Comparison of ENCODE assay signal across 26 cellular contexts in the genomic region with DNA sequence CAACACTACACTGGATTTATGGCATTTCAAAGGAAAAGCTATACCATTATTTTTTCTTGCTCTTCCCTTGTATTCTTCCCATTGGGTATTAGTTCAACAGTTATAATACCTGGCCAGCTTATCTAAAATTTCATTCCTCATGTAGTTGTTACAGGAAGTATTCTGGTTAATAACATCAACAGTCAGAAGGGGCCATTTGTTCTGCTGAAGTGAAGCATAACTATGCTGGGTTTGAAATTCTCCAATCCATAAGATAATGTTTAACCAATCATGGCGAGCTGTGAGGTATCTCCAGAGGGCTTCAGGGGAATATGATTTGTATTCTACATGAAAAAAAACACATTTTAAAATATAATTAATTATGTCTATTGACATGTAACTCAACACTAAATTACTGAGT.
"Had no signal": no experiment of that assay in that cellular context is flagged by ENCODE, and none has a peak within 500 bp of the region (broad histone marks: within the 10 kb centered on the region; RNA-seq: fewer than 3 reads in every experiment).

No MANE protein-coding gene starts in this region.

- H3K4me2 ChIP-seq: hepatocyte, neural progenitor cell, smooth muscle cell had no signal

- H3K36me3 ChIP-seq: uterus had no signal

- H2AFZ ChIP-seq: hepatocyte, neural progenitor cell, parathyroid adenoma had no signal

- H3K27me3 ChIP-seq: heart right ventricle, hepatocyte, neural progenitor cell, neutrophil, right atrium auricular region, right lobe of liver, tibial nerve, uterus had no signal

- H3K27ac ChIP-seq: heart right ventricle, hepatocyte, left ventricle myocardium inferior, neural progenitor cell, neutrophil, parathyroid adenoma, psoas muscle, right atrium auricular region, right lobe of liver, tibial nerve, uterus had no signal

- H3K4me1 ChIP-seq: left ventricle myocardium inferior, neural progenitor cell, parathyroid adenoma, psoas muscle, right atrium auricular region, right lobe of liver, tibial nerve, uterus had no signal

- H3K9me3 ChIP-seq: heart right ventricle, left ventricle myocardium inferior, neutrophil, psoas muscle, right atrium auricular region, right lobe of liver, tibial nerve, uterus had no signal

- ATAC-seq: heart right ventricle; left colon; naive thymus-derived CD8-positive, alpha-beta T cell; psoas muscle; right lobe of liver; stimulated activated memory B cell treated with anti-CD40 and anti-IgM and Interleukin-4, amounts not matched to agents 10 μg/mL and 1 μg/mL and 100 μg/mL, for 72 hours; stimulated activated naive CD8-positive, alpha-beta T cell treated with anti-CD3 and anti-CD28 coated beads, Interleukin-15, amount 100 ng/mL, for 72 hours had no signal

- H3K4me3 ChIP-seq: heart right ventricle, hepatocyte, left ventricle myocardium inferior, lung, neural progenitor cell, psoas muscle, right atrium auricular region, right lobe of liver, smooth muscle cell, tibial nerve, uterus had no signal

- DNase-seq: heart right ventricle; islet precursor cell; left colon; left ventricle myocardium inferior; naive thymus-derived CD8-positive, alpha-beta T cell; nephron progenitor cell; occipital lobe; psoas muscle; right lobe of liver; stimulated activated CD4-positive, alpha-beta T cell treated with anti-CD3 and anti-CD28 coated beads, Interleukin-1b, Interleukin-23, amount 100 ng/mL, for 48 hours; stimulated activated CD4-positive, alpha-beta T cell treated with anti-CD3 and anti-CD28 coated beads, Interleukin-2, amount 100 ng/mL, for 48 hours; stimulated activated CD4-positive, alpha-beta T cell treated with anti-CD3 and anti-CD28 coated beads, Interleukin-4, amount 100 ng/mL, for 4 hours; stimulated activated CD8-positive, alpha-beta memory T cell treated with anti-CD3 and anti-CD28 coated beads, Interleukin-4, amount 100 ng/mL, for 48 hours; stimulated activated naive CD4-positive, alpha-beta T cell treated with Interleukin-2 at 50 U/mL for 16 hours; stimulated activated naive CD8-positive, alpha-beta T cell treated with anti-CD3 and anti-CD28 coated beads, Interleukin-15, amount 100 ng/mL, for 72 hours; substantia nigra; uterus had no signal

- H3K9ac ChIP-seq: neural progenitor cell, parathyroid adenoma had no signal
